ENCODE assay signal across 28 cellular contexts in the genomic region with DNA sequence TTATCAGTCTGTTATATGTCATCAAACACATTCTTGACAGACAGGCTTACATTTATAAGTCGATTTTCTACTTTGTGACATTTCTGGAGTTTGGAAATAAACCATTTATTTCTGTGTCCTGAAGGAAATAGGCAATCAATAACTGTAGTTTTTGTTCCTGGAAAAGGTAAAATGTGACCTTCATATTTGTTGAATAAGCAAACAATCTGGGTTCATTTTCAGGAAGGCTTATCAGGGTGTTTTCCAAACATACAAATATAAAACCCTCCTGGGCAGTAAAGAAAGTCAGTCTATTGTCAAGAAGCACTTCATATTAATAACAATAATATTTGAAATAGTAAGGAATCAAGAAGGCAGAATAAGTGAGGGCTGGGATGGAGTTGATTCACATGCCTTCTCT.
"Had no signal": no experiment of that assay in that cellular context is flagged by ENCODE, and none has a peak within 500 bp of the region (broad histone marks: within the 10 kb centered on the region; RNA-seq: fewer than 3 reads in every experiment).

No MANE protein-coding gene starts in this region.

- DNase-seq: stimulated activated CD4-positive, alpha-beta T cell treated with anti-CD3 and anti-CD28 coated beads, Interleukin-2, amount 100 ng/mL, for 48 hours; stimulated activated CD4-positive, alpha-beta T cell treated with anti-CD3 and anti-CD28 coated beads, Interleukin-4, amount 100 ng/mL, for 1 hour; stimulated activated CD4-positive, alpha-beta T cell treated with anti-CD3 and anti-CD28 coated beads, Interleukin-4, amount 100 ng/mL, for 24 hours; stimulated activated CD4-positive, alpha-beta T cell treated with anti-CD3 and anti-CD28 coated beads, Interleukin-4, amount 100 ng/mL, for 4 hours; stimulated activated CD8-positive, alpha-beta memory T cell treated with anti-CD3 and anti-CD28 coated beads, Interleukin-4, amount 100 ng/mL, for 48 hours; stimulated activated naive B cell treated with anti-CD40 and anti-IgM and Interleukin-4, amounts not matched to agents 10 μg/mL and 1 μg/mL and 100 μg/mL, for 72 hours; stimulated activated naive CD4-positive, alpha-beta T cell; stimulated activated naive CD4-positive, alpha-beta T cell treated with Interleukin-2 at 50 U/mL for 16 hours; stimulated activated naive CD8-positive, alpha-beta T cell treated with anti-CD3 and anti-CD28 coated beads, Interleukin-15, amount 100 ng/mL, for 72 hours; stimulated activated naive CD8-positive, alpha-beta T cell treated with anti-CD3 and anti-CD28 coated beads, Interleukin-15, Interleukin-2, amounts not matched to agents 100 U/mL and 50 U/mL, for 24 hours; stomach; substantia nigra; testis; thyroid gland; tibial artery; transverse colon; trophoblast cell; upper lobe of left lung; upper lobe of right lung; uterus had no signal

- H3K4me1 Mint-ChIP-seq: stimulated activated effector memory CD8-positive, alpha-beta T cell treated with anti-CD3 and anti-CD28 coated beads, Interleukin-12 subunit alpha, Interleukin-12 subunit beta, amount 100 ng/mL, for 72 hours; stimulated activated memory B cell treated with anti-CD40 and anti-IgM and Interleukin-4, amounts not matched to agents 10 μg/mL and 1 μg/mL and 100 μg/mL, for 72 hours; stimulated activated naive B cell treated with anti-CD40 and anti-IgM and Interleukin-4, amounts not matched to agents 10 μg/mL and 1 μg/mL and 100 μg/mL, for 72 hours; stimulated activated naive CD8-positive, alpha-beta T cell treated with anti-CD3 and anti-CD28 coated beads, Interleukin-15, amount 100 ng/mL, for 72 hours had no signal

- H3K36me3 Mint-ChIP-seq: stimulated activated effector memory CD8-positive, alpha-beta T cell treated with anti-CD3 and anti-CD28 coated beads, Interleukin-12 subunit alpha, Interleukin-12 subunit beta, amount 100 ng/mL, for 72 hours; stimulated activated memory B cell treated with anti-CD40 and anti-IgM and Interleukin-4, amounts not matched to agents 10 μg/mL and 1 μg/mL and 100 μg/mL, for 72 hours; stimulated activated naive B cell treated with anti-CD40 and anti-IgM and Interleukin-4, amounts not matched to agents 10 μg/mL and 1 μg/mL and 100 μg/mL, for 72 hours had no signal

- ATAC-seq: stimulated activated effector memory CD8-positive, alpha-beta T cell treated with anti-CD3 and anti-CD28 coated beads, Interleukin-12 subunit alpha, Interleukin-12 subunit beta, amount 100 ng/mL, for 72 hours; stimulated activated memory B cell treated with anti-CD40 and anti-IgM and Interleukin-4, amounts not matched to agents 10 μg/mL and 1 μg/mL and 100 μg/mL, for 72 hours; stimulated activated naive B cell treated with anti-CD40 and anti-IgM and Interleukin-4, amounts not matched to agents 10 μg/mL and 1 μg/mL and 100 μg/mL, for 72 hours; stimulated activated naive CD8-positive, alpha-beta T cell treated with anti-CD3 and anti-CD28 coated beads, Interleukin-15, amount 100 ng/mL, for 72 hours; stimulated activated naive CD8-positive, alpha-beta T cell treated with anti-CD3 and anti-CD28 coated beads, Interleukin-15, Interleukin-2, amounts not matched to agents 100 U/mL and 50 U/mL, for 24 hours; upper lobe of right lung had no signal

- H3K4me3 Mint-ChIP-seq: stimulated activated effector memory CD8-positive, alpha-beta T cell treated with anti-CD3 and anti-CD28 coated beads, Interleukin-12 subunit alpha, Interleukin-12 subunit beta, amount 100 ng/mL, for 72 hours; stimulated activated memory B cell treated with anti-CD40 and anti-IgM and Interleukin-4, amounts not matched to agents 10 μg/mL and 1 μg/mL and 100 μg/mL, for 72 hours; stimulated activated naive B cell treated with anti-CD40 and anti-IgM and Interleukin-4, amounts not matched to agents 10 μg/mL and 1 μg/mL and 100 μg/mL, for 72 hours; stimulated activated naive CD8-positive, alpha-beta T cell treated with anti-CD3 and anti-CD28 coated beads, Interleukin-15, amount 100 ng/mL, for 72 hours; stimulated activated naive CD8-positive, alpha-beta T cell treated with anti-CD3 and anti-CD28 coated beads, Interleukin-15, Interleukin-2, amounts not matched to agents 100 ng/mL and 50 ng/mL, for 24 hours had no signal

- H3K27me3 ChIP-seq: stomach, suprapubic skin, testis, thyroid gland, tibial artery, tibial nerve, transverse colon, upper lobe of left lung, upper lobe of right lung, uterus, vagina had no signal

- H3K27ac ChIP-seq: stomach, suprapubic skin, testis, thoracic aorta, thyroid gland, tibial artery, tibial nerve, transverse colon, upper lobe of left lung, upper lobe of right lung, uterus, vagina had no signal

- H3K27me3 Mint-ChIP-seq: stimulated activated naive CD8-positive, alpha-beta T cell treated with anti-CD3 and anti-CD28 coated beads, Interleukin-15, amount 100 ng/mL, for 72 hours; stimulated activated naive CD8-positive, alpha-beta T cell treated with anti-CD3 and anti-CD28 coated beads, Interleukin-15, Interleukin-2, amounts not matched to agents 100 ng/mL and 50 ng/mL, for 24 hours had no signal

- H3K27ac Mint-ChIP-seq: stimulated activated effector memory CD8-positive, alpha-beta T cell treated with anti-CD3 and anti-CD28 coated beads, Interleukin-12 subunit alpha, Interleukin-12 subunit beta, amount 100 ng/mL, for 72 hours; stimulated activated memory B cell treated with anti-CD40 and anti-IgM and Interleukin-4, amounts not matched to agents 10 μg/mL and 1 μg/mL and 100 μg/mL, for 72 hours; stimulated activated naive B cell treated with anti-CD40 and anti-IgM and Interleukin-4, amounts not matched to agents 10 μg/mL and 1 μg/mL and 100 μg/mL, for 72 hours; stimulated activated naive CD8-positive, alpha-beta T cell treated with anti-CD3 and anti-CD28 coated beads, Interleukin-15, amount 100 ng/mL, for 72 hours; stimulated activated naive CD8-positive, alpha-beta T cell treated with anti-CD3 and anti-CD28 coated beads, Interleukin-15, Interleukin-2, amounts not matched to agents 100 ng/mL and 50 ng/mL, for 24 hours had no signal

- H3K9me3 Mint-ChIP-seq: stimulated activated effector memory CD8-positive, alpha-beta T cell treated with anti-CD3 and anti-CD28 coated beads, Interleukin-12 subunit alpha, Interleukin-12 subunit beta, amount 100 ng/mL, for 72 hours; stimulated activated memory B cell treated with anti-CD40 and anti-IgM and Interleukin-4, amounts not matched to agents 10 μg/mL and 1 μg/mL and 100 μg/mL, for 72 hours; stimulated activated naive B cell treated with anti-CD40 and anti-IgM and Interleukin-4, amounts not matched to agents 10 μg/mL and 1 μg/mL and 100 μg/mL, for 72 hours; stimulated activated naive CD8-positive, alpha-beta T cell treated with anti-CD3 and anti-CD28 coated beads, Interleukin-15, amount 100 ng/mL, for 72 hours; stimulated activated naive CD8-positive, alpha-beta T cell treated with anti-CD3 and anti-CD28 coated beads, Interleukin-15, Interleukin-2, amounts not matched to agents 100 ng/mL and 50 ng/mL, for 24 hours had no signal

- H3K4me3 ChIP-seq: stomach, suprapubic skin, testis, thoracic aorta, thyroid gland, tibial artery, tibial nerve, transverse colon, upper lobe of left lung, upper lobe of right lung, uterus, vagina had no signal

- FAIRE-seq: urothelium cell line had no signal

- H3K4me1 ChIP-seq: suprapubic skin, testis, tibial nerve, transverse colon, upper lobe of left lung, upper lobe of right lung, uterus, vagina had no signal

- H3K9me3 ChIP-seq: stomach, suprapubic skin, testis, thoracic aorta, thyroid gland, tibial artery, tibial nerve, transverse colon, upper lobe of left lung, upper lobe of right lung, uterus, vagina had no signal

- H3K36me3 ChIP-seq: stomach, suprapubic skin, thoracic aorta, thyroid gland, tibial artery, tibial nerve, transverse colon, upper lobe of left lung, upper lobe of right lung, uterus, vagina had no signal
